In the genomic region with DNA sequence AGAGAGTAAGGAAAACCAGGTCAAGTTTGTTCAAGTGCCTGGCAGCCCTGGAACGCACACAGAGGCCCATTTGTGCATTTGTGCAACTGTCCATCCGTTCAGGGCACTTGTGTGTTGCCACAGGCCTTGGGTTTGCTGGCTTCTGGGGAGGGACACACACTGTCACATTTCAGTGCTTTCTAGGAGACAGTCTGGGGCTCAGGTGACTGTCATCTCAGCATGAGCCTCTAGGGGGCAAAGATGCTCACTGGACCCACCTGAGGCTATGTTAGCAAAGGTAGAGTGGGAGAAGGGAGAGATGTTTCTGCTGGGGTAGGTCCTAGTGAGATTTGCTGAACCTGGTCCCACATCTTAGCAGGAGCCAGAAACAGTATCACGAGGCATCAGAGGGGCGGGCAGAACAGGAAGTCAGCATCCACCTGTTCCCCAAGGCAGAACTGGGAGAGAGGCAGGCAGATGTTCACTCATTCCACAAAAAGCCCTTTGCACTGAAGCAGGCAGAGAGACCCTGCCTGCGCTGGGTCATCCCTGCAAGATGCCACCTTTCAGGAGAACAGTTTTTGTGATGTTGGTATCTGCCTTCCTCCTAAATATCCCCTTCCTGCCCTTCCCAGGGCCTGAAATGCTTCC, we compare ENCODE assay signal across 8 cellular contexts. TPM values are rescaled to one million over a fixed set of nuclear protein-coding genes. Genes with fewer than 3 reads are reported as not detected.
DNase-seq lines count a peak whose midpoint lies in the region; ATAC-seq and TF ChIP-seq lines count a peak whose summit lies in the region.

No MANE protein-coding gene starts in this region.

- no peak overlapping the region for H2AFZ ChIP-seq in KMS-11 (ENCODE audit: low read depth)

- H3K4me1 Mint-ChIP-seq in activated B cell treated with CpG ODN at 0.5 μM for 24 hours: peaks cover 16% of the 10 kb centered on the region
- peaks cover 8% of the 10 kb centered on the region for H3K4me1 Mint-ChIP-seq in central memory CD8-positive, alpha-beta T cell
- H3K4me1 Mint-ChIP-seq in mesothelial cell of epicardium: peaks cover 31% of the 10 kb centered on the region

- no peak overlapping the region for H3K27ac ChIP-seq in KMS-11
- no peak overlapping the region for H3K27ac ChIP-seq in upper lobe of right lung

- peak; percentile 93 for ATAC-seq in activated B cell treated with CpG ODN at 0.5 μM for 24 hours (ENCODE audit: low read depth)
- ATAC-seq in central memory CD8-positive, alpha-beta T cell (replicated peaks; ENCODE audit: extremely low read depth, poor library complexity, severe bottlenecking): peak; percentile 81
- peak; percentile 66 for ATAC-seq in upper lobe of right lung
- no peak for ATAC-seq in HG02763 (IDR thresholded peaks at IDR 0.05; ENCODE audit: unreplicated experiment)
- ATAC-seq in GM19397 (IDR thresholded peaks at IDR 0.05; ENCODE audit: unreplicated experiment): no peak

- 0 out of 2 replicates have a peak, but pooled peaks cover 7% of the 10 kb centered on the region for H4K20me1 ChIP-seq in KMS-11 (ENCODE audit: insufficient read depth)

- POLR2A ChIA-PET in activated B cell treated with CpG ODN at 0.5 μM for 24 hours (lab: Charles Lee): interaction anchor here (0.9 kb wide), 1 partner anchor 21 kb away, joined by 3 read pairs; no protein-coding TSS in a partner anchor

- no peaks in the 10 kb centered on the region for H3K9me3 Mint-ChIP-seq in activated B cell treated with CpG ODN at 0.5 μM for 24 hours
- no peaks in the 10 kb centered on the region for H3K9me3 Mint-ChIP-seq in central memory CD8-positive, alpha-beta T cell
- no peaks in the 10 kb centered on the region for H3K9me3 Mint-ChIP-seq in mesothelial cell of epicardium

- TF ChIP-seq CTCF in GM12875 (IDR thresholded peaks at IDR 0.05; ENCODE audit: borderline replicate concordance, insufficient read depth, low read depth, low read length) (peak; percentile 85), KMS-11 (conservative IDR thresholded peaks at IDR 0.05; ENCODE audit: low read depth, low read length) (peak; percentile 66), activated B cell treated with CpG ODN at 0.5 μM for 24 hours (IDR thresholded peaks at IDR 0.05) (no peak), mesothelial cell of epicardium (IDR thresholded peaks at IDR 0.05; ENCODE audit: unreplicated experiment) (peak; percentile 69), upper lobe of right lung (IDR thresholded peaks at IDR 0.05) (peak; percentile 51)

- H3K36me3 ChIP-seq in KMS-11 (ENCODE audit: insufficient read depth) (no peaks in the 10 kb centered on the region), upper lobe of right lung (no peaks in the 10 kb centered on the region)

- H3K36me3 Mint-ChIP-seq in activated B cell treated with CpG ODN at 0.5 μM for 24 hours (ENCODE audit: low read depth) (no peaks in the 10 kb centered on the region), mesothelial cell of epicardium (peaks cover 5% of the 10 kb centered on the region)
- no peaks in the 10 kb centered on the region for H3K36me3 Mint-ChIP-seq in central memory CD8-positive, alpha-beta T cell (ENCODE audit: insufficient read depth)

- no peaks in the 10 kb centered on the region for H3K79me2 ChIP-seq in KMS-11 (ENCODE audit: insufficient read depth, low read depth)

- H3K4me3 Mint-ChIP-seq in activated B cell treated with CpG ODN at 0.5 μM for 24 hours (no peak overlapping the region), mesothelial cell of epicardium (no peak overlapping the region)
- no peak overlapping the region for H3K4me3 Mint-ChIP-seq in central memory CD8-positive, alpha-beta T cell

- H3K27me3 ChIP-seq in KMS-11 (ENCODE audit: insufficient read depth, low read depth): no peaks in the 10 kb centered on the region
- H3K27me3 ChIP-seq in upper lobe of right lung: no peaks in the 10 kb centered on the region

- no peak overlapping the region for H3K4me2 ChIP-seq in KMS-11

- H3K27ac Mint-ChIP-seq in activated B cell treated with CpG ODN at 0.5 μM for 24 hours (no peak overlapping the region), mesothelial cell of epicardium (peak overlapping the region; percentile 21)
- H3K27ac Mint-ChIP-seq in central memory CD8-positive, alpha-beta T cell (ENCODE audit: low read depth): no peak overlapping the region

- H3K4me1 ChIP-seq in KMS-11 (ENCODE audit: low read depth, poor library complexity, severe bottlenecking) (peaks cover 29% of the 10 kb centered on the region), upper lobe of right lung (peaks cover 37% of the 10 kb centered on the region)

- H3K4me3 ChIP-seq in GM12875 (ENCODE audit: low read depth, low read length) (no peak overlapping the region), KMS-11 (IDR thresholded peaks at IDR 0.05; ENCODE audit: insufficient read depth, low read depth, low read length) (no peak overlapping the region), upper lobe of right lung (no peak overlapping the region)

- no peak for DNase-seq in activated B cell treated with CpG ODN at 0.5 μM for 24 hours
- DNase-seq in central memory CD8-positive, alpha-beta T cell (ENCODE audit: low spot score in 2 of 2): peak; percentile 23 to 33
- no peak for DNase-seq in mesothelial cell of epicardium (ENCODE audit: low spot score in 2 of 2, unreplicated experiment in 2 of 2)
- DNase-seq in upper lobe of right lung: no peak

- intact Hi-C loops in activated B cell treated with CpG ODN at 0.5 μM for 24 hours (cut with micrococcal nuclease): loop anchor here (2.0 kb wide), 3 partner anchors 19 to 131 kb away; no protein-coding TSS in a partner anchor
- intact Hi-C loops in upper lobe of right lung (cut with DNase I): no loop called here

- no peak overlapping the region for H3K9ac ChIP-seq in KMS-11

- H3K27me3 Mint-ChIP-seq in activated B cell treated with CpG ODN at 0.5 μM for 24 hours (no peaks in the 10 kb centered on the region), mesothelial cell of epicardium (ENCODE audit: low read depth) (no peaks in the 10 kb centered on the region)
- H3K27me3 Mint-ChIP-seq in central memory CD8-positive, alpha-beta T cell: no peaks in the 10 kb centered on the region

- H3K9me3 ChIP-seq in upper lobe of right lung: no peaks in the 10 kb centered on the region

- CTCF ChIA-PET in activated B cell treated with CpG ODN at 0.5 μM for 24 hours (lab: Charles Lee): interaction anchor here (0.7 to 1.0 kb wide), 2 partner anchors 18 to 48 kb away, joined by 3 read pairs; a partner anchor contains a TSS

RNA-seq across cellular contexts. Expression of a gene that starts 48.5 kb away (rescaled TPM):
- total RNA-seq in activated B cell treated with CpG ODN at 0.5 μM for 24 hours: 26.7 and 31.2 TPM in 2 replicates
- 127 to 137 TPM (median 129 TPM) in 3 replicates for total RNA-seq in mesothelial cell of epicardium
- 38.1 TPM for total RNA-seq in upper lobe of right lung

Comparison
In these comparisons a context has a peak if more than half of its experiments do, and no peak if none do; other contexts are left out.
1. ATAC-seq: peak in activated B cell treated with CpG ODN at 0.5 μM for 24 hours (single experiment), central memory CD8-positive, alpha-beta T cell (single experiment) and upper lobe of right lung (single experiment); none in HG02763 (single experiment) and GM19397 (single experiment).
2. DNase-seq: peak in central memory CD8-positive, alpha-beta T cell (2 of 2); none in activated B cell treated with CpG ODN at 0.5 μM for 24 hours (single experiment), mesothelial cell of epicardium (0 of 2) and upper lobe of right lung (single experiment).